8 cellular contexts compared by ENCODE assay signal in genomic region chr6:32244946-32245398, GRCh38. TPM values are rescaled to one million over a fixed set of nuclear protein-coding genes. Genes with fewer than 3 reads are reported as not detected.
A peak's percentile ranks its signal among the peaks of the same experiment; 100 is the strongest.
DNase-seq lines count a peak whose midpoint lies in the region; ATAC-seq, FAIRE-seq and TF ChIP-seq lines count a peak whose summit lies in the region.

No MANE protein-coding gene starts in this region.

- H3K9me3 Mint-ChIP-seq in CD4-positive, CD25-positive, alpha-beta regulatory T cell = peaks cover 0 to 3% (median 0%) of the 10 kb centered on the region in 7 donors
- peaks cover 5% of the 10 kb centered on the region for H3K9me3 Mint-ChIP-seq in HFFc6
- H3K9me3 Mint-ChIP-seq in activated T-helper 17 cell treated with anti-CD3 and anti-CD28 coated beads, Interleukin-2, amount 50 U/mL, for 72 hours = no peaks in the 10 kb centered on the region

- no peaks in the 10 kb centered on the region for H3K27me3 ChIP-seq in CD4-positive, CD25-positive, alpha-beta regulatory T cell (ENCODE audit: control insufficient read depth, insufficient read depth, low read length)
- H3K27me3 ChIP-seq in stomach smooth muscle (ENCODE audit: control insufficient read depth in 1 of 2, insufficient read depth in 2 of 2, low read length in 2 of 2) = peaks cover 0 to 5% of the 10 kb centered on the region in 2 donors

- FAIRE-seq in RCC 7860 (lab: Jason Lieb, UNC) = no peak

- peak overlapping the region; percentile 0 to 67 (median 65) for H3K27ac Mint-ChIP-seq in CD4-positive, CD25-positive, alpha-beta regulatory T cell
- peak overlapping the region; percentile 45 for H3K27ac Mint-ChIP-seq in HFFc6
- peak overlapping the region; percentile 64 for H3K27ac Mint-ChIP-seq in activated T-helper 17 cell treated with anti-CD3 and anti-CD28 coated beads, Interleukin-2, amount 50 U/mL, for 72 hours

- H3K9me3 ChIP-seq in CD4-positive, CD25-positive, alpha-beta regulatory T cell (ENCODE audit: control insufficient read depth in 2 of 2, low read length in 2 of 2) = peaks cover 0 to 9% of the 10 kb centered on the region in 2 experiments
- H3K9me3 ChIP-seq in stomach smooth muscle (ENCODE audit: control insufficient read depth in 2 of 2, low read length in 2 of 2) = no peaks in the 10 kb centered on the region

- H3K36me3 ChIP-seq in CD4-positive, CD25-positive, alpha-beta regulatory T cell (ENCODE audit: control insufficient read depth, insufficient read depth, low read length) = no peaks in the 10 kb centered on the region
- no peaks in the 10 kb centered on the region for H3K36me3 ChIP-seq in stomach smooth muscle (ENCODE audit: control insufficient read depth in 2 of 2, insufficient read depth in 2 of 2, low read length in 2 of 2)

- no peak overlapping the region for H3K27ac ChIP-seq in CD4-positive, CD25-positive, alpha-beta regulatory T cell (ENCODE audit: insufficient read depth, low read length, poor library complexity, severe bottlenecking)
- H3K27ac ChIP-seq in stomach smooth muscle (ENCODE audit: low read length) = peak overlapping the region; percentile 0

- peak overlapping the region in 1 of 2 donors; percentile 13 for H3K9ac ChIP-seq in stomach smooth muscle (ENCODE audit: low read length in 2 of 2)

- peaks cover 0 to 11% (median 8%) of the 10 kb centered on the region in 4 donors for H3K4me1 Mint-ChIP-seq in CD4-positive, CD25-positive, alpha-beta regulatory T cell
- H3K4me1 Mint-ChIP-seq in HFFc6 (ENCODE audit: low read depth) = peaks cover 10% of the 10 kb centered on the region
- H3K4me1 Mint-ChIP-seq in activated T-helper 17 cell treated with anti-CD3 and anti-CD28 coated beads, Interleukin-2, amount 50 U/mL, for 72 hours = peaks cover 17% of the 10 kb centered on the region

- ATAC-seq in CD4-positive, CD25-positive, alpha-beta regulatory T cell (ENCODE audit: low read depth in 2 of 2) = peak; percentile 50 to 60
- ATAC-seq in activated T-helper 17 cell treated with anti-CD3 and anti-CD28 coated beads, Interleukin-2, amount 50 U/mL, for 72 hours (replicated peaks) = peak; percentile 53
- ATAC-seq in GM19328 (IDR thresholded peaks at IDR 0.05; ENCODE audit: unreplicated experiment) = no peak

- peak; percentile 47 to 61 (median 59) for DNase-seq in CD4-positive, CD25-positive, alpha-beta regulatory T cell
- DNase-seq in HFFc6 = peak; percentile 57
- DNase-seq in RCC 7860 (ENCODE audit: low spot score) = peak; percentile 28
- peak; percentile 67 to 90 for DNase-seq in foreskin fibroblast
- DNase-seq in nucleus accumbens (lab: John Stamatoyannopoulos, UW) = peak in 52 of 56 donors; percentile 16 to 89 (median 60)

- TF ChIP-seq CTCF in HFFc6 (IDR thresholded peaks at IDR 0.05) (peak; percentile 95), foreskin fibroblast (IDR thresholded peaks at IDR 0.05; ENCODE audit: low read depth, low read length) (peak; percentile 92)

- no peaks in the 10 kb centered on the region for H3K36me3 Mint-ChIP-seq in CD4-positive, CD25-positive, alpha-beta regulatory T cell
- no peaks in the 10 kb centered on the region for H3K36me3 Mint-ChIP-seq in HFFc6 (ENCODE audit: low read depth)
- no peaks in the 10 kb centered on the region for H3K36me3 Mint-ChIP-seq in activated T-helper 17 cell treated with anti-CD3 and anti-CD28 coated beads, Interleukin-2, amount 50 U/mL, for 72 hours (ENCODE audit: low read depth)

- H3K27me3 Mint-ChIP-seq in CD4-positive, CD25-positive, alpha-beta regulatory T cell = peaks cover 10% of the 10 kb centered on the region
- H3K27me3 Mint-ChIP-seq in HFFc6 (ENCODE audit: insufficient read depth) = peaks cover 15% of the 10 kb centered on the region
- H3K27me3 Mint-ChIP-seq in activated T-helper 17 cell treated with anti-CD3 and anti-CD28 coated beads, Interleukin-2, amount 50 U/mL, for 72 hours = peaks cover 4% of the 10 kb centered on the region

- H3K4me3 ChIP-seq in CD4-positive, CD25-positive, alpha-beta regulatory T cell (ENCODE audit: low read depth, low read length) = no peak overlapping the region
- H3K4me3 ChIP-seq in foreskin fibroblast (ENCODE audit: low read depth in 1 of 2, low read length in 2 of 2) (peak overlapping the region in 1 of 2 donors; percentile 17), stomach smooth muscle (ENCODE audit: low read length in 2 of 2) (peak overlapping the region; percentile 31 to 52)

- H3K4me1 ChIP-seq in CD4-positive, CD25-positive, alpha-beta regulatory T cell (ENCODE audit: control insufficient read depth, insufficient read depth, low read length, poor library complexity, severe bottlenecking) = peaks cover 5% of the 10 kb centered on the region
- H3K4me1 ChIP-seq in stomach smooth muscle (ENCODE audit: control insufficient read depth, insufficient read depth, low read length) = peaks cover 6% of the 10 kb centered on the region

- H3K4me3 Mint-ChIP-seq in CD4-positive, CD25-positive, alpha-beta regulatory T cell = peak overlapping the region in 1 of 4 donors; percentile 66
- H3K4me3 Mint-ChIP-seq in HFFc6 = peak overlapping the region; percentile 75
- peak overlapping the region; percentile 49 for H3K4me3 Mint-ChIP-seq in activated T-helper 17 cell treated with anti-CD3 and anti-CD28 coated beads, Interleukin-2, amount 50 U/mL, for 72 hours

RNA-seq across cellular contexts. Expression of gene NOTCH4, which starts 21.1 kb away (rescaled TPM):
- 0.86 TPM for total RNA-seq in CD4-positive, CD25-positive, alpha-beta regulatory T cell
- polyA plus RNA-seq in CD4-positive, CD25-positive, alpha-beta regulatory T cell = under 1 TPM in 3 of 4 donors, not detected in 1; 0.36 to 0.86 (median 0.40) TPM
- total RNA-seq in HFFc6 (2021; fragmentation: NEBNext Ultra II Directional; extraction: Animal tissue kit (Norgen Biotek cat#: 25700)) = under 1 TPM; 0.29 to 0.68 (median 0.48) TPM
- total RNA-seq in activated T-helper 17 cell treated with anti-CD3 and anti-CD28 coated beads, Interleukin-2, amount 50 U/mL, for 72 hours = 1 to 10 TPM in 1 of 2 donors, under 1 TPM in 1; 0.73 to 2.3 TPM

RNA-seq across cellular contexts. Expression of gene GPSM3, which starts 52.5 kb away (rescaled TPM):
- 202 TPM for total RNA-seq in CD4-positive, CD25-positive, alpha-beta regulatory T cell
- 100 to 1,000 TPM in 2 of 4 donors, 10 to 100 TPM in 2; 82.4 to 109 (median 96.1) TPM for polyA plus RNA-seq in CD4-positive, CD25-positive, alpha-beta regulatory T cell
- total RNA-seq in HFFc6 (2021; fragmentation: NEBNext Ultra II Directional; extraction: Animal tissue kit (Norgen Biotek cat#: 25700)) = 10 to 100 TPM in 1 of 6 experiments, 1 to 10 TPM in 5; 4.0 to 10.1 (median 7.6) TPM
- total RNA-seq in activated T-helper 17 cell treated with anti-CD3 and anti-CD28 coated beads, Interleukin-2, amount 50 U/mL, for 72 hours = 100 to 1,000 TPM; 136 to 227 TPM

RNA-seq across cellular contexts. Expression of gene PBX2, which starts 55.0 kb away (rescaled TPM):
- total RNA-seq in CD4-positive, CD25-positive, alpha-beta regulatory T cell = 106 TPM
- polyA plus RNA-seq in CD4-positive, CD25-positive, alpha-beta regulatory T cell = 1 to 10 TPM; 1.7 to 2.7 (median 1.9) TPM
- 10 to 100 TPM; 50.7 to 61.4 (median 56.2) TPM for total RNA-seq in HFFc6 (2021; fragmentation: NEBNext Ultra II Directional; extraction: Animal tissue kit (Norgen Biotek cat#: 25700))
- 100 to 1,000 TPM in 1 of 2 donors, 10 to 100 TPM in 1; 53.0 to 135 TPM for total RNA-seq in activated T-helper 17 cell treated with anti-CD3 and anti-CD28 coated beads, Interleukin-2, amount 50 U/mL, for 72 hours

Comparison
In these comparisons a context has a peak if more than half of its experiments do, and no peak if none do; other contexts are left out.
1. DNase-seq: peak in every context shown above with its lines; median percentile 78 in foreskin fibroblast; 60 in nucleus accumbens; 59 in CD4-positive, CD25-positive, alpha-beta regulatory T cell; 57 in HFFc6; 28 in RCC 7860.
2. RNA of gene GPSM3, which starts 52.5 kb away (total RNA-seq): 136 to 227 TPM in activated T-helper 17 cell treated with anti-CD3 and anti-CD28 coated beads, Interleukin-2, amount 50 U/mL, for 72 hours and 202 TPM in CD4-positive, CD25-positive, alpha-beta regulatory T cell (single experiment); 4.0 to 10.1 TPM in HFFc6; every median in the first group is over 10 times any median in the second.
3. Peak in every context shown above with its lines, with median percentiles within 50 percentile points of each other: H3K27ac Mint-ChIP-seq.